1 cellular context compared by ENCODE assay signal in genomic region chr5:92942762-92943161, GRCh38.
A peak's percentile ranks its signal among the peaks of the same experiment; 100 is the strongest.
TF ChIP-seq lines count a peak whose summit lies in the region.

No MANE protein-coding gene starts in this region.

TF ChIP-seq in HepG2, 621 proteins besides CTCF, POLR2A, EP300 and RAD21 (continued from another document and continues in another):
- TF ChIP-seq THRA (CRISPR knock-in tag; IDR thresholded peaks at IDR 0.05; ENCODE audit: borderline replicate concordance) (no peak), UBTF (CRISPR knock-in tag; IDR thresholded peaks at IDR 0.05) (no peak), ZBTB37 (CRISPR knock-in tag; IDR thresholded peaks at IDR 0.05) (no peak), ZSCAN30 (CRISPR knock-in tag; IDR thresholded peaks at IDR 0.05) (no peak), ZNF598 (CRISPR knock-in tag; IDR thresholded peaks at IDR 0.05; ENCODE audit: borderline replicate concordance) (no peak), E2F2 (CRISPR knock-in tag; IDR thresholded peaks at IDR 0.05; ENCODE audit: borderline replicate concordance) (no peak), CCAR2 (optimal IDR thresholded peaks at IDR 0.05; ENCODE audit: low read depth, low read length) (no peak), HNRNPK (IDR thresholded peaks at IDR 0.05; ENCODE audit: low read depth, low read length, poor library complexity, severe bottlenecking) (no peak), ERF (CRISPR knock-in tag; IDR thresholded peaks at IDR 0.05) (0 out of 2 replicates have a peak, but pooled peaks have one; percentile 20), ZKSCAN5 (CRISPR knock-in tag; IDR thresholded peaks at IDR 0.05) (no peak), JUNB (CRISPR knock-in tag; IDR thresholded peaks at IDR 0.05; ENCODE audit: borderline replicate concordance) (no peak), ZNF124 (CRISPR knock-in tag; IDR thresholded peaks at IDR 0.05) (0 out of 2 replicates have a peak, but pooled peaks have one; percentile 36), SP4 (CRISPR knock-in tag; IDR thresholded peaks at IDR 0.05) (no peak), AHDC1 (CRISPR knock-in tag; IDR thresholded peaks at IDR 0.05; ENCODE audit: borderline replicate concordance) (peak; percentile 88; the same call in 1 of the 2 replicates), ZNF383 (CRISPR knock-in tag; IDR thresholded peaks at IDR 0.05; ENCODE audit: borderline replicate concordance) (no peak), MNT (IDR thresholded peaks at IDR 0.05) (no peak), ATF1 (CRISPR knock-in tag; IDR thresholded peaks at IDR 0.05) (no peak), PAWR (CRISPR knock-in tag; IDR thresholded peaks at IDR 0.05; ENCODE audit: borderline replicate concordance) (no peak), GTF2F1 (IDR thresholded peaks at IDR 0.05; ENCODE audit: low read length) (no peak), FOXC1 (CRISPR knock-in tag; IDR thresholded peaks at IDR 0.05; ENCODE audit: borderline replicate concordance) (no peak), MAFG (CRISPR knock-in tag; IDR thresholded peaks at IDR 0.05) (no peak), MATR3 (CRISPR knock-in tag; IDR thresholded peaks at IDR 0.05) (no peak), TARDBP (CRISPR knock-in tag; IDR thresholded peaks at IDR 0.05) (no peak), RFXAP (CRISPR knock-in tag; IDR thresholded peaks at IDR 0.05; ENCODE audit: borderline replicate concordance) (no peak), TRIM22 (IDR thresholded peaks at IDR 0.05) (no peak), DRAP1 (CRISPR knock-in tag; IDR thresholded peaks at IDR 0.05) (peak; percentile 65; the same call in 1 of the 2 replicates), ZNF431 (CRISPR knock-in tag; IDR thresholded peaks at IDR 0.05; ENCODE audit: borderline replicate concordance, low read depth) (no peak), ZNF609 (CRISPR knock-in tag; IDR thresholded peaks at IDR 0.05; ENCODE audit: borderline replicate concordance) (peak; percentile 47; the same call in 1 of the 2 replicates), NCOR1 (IDR thresholded peaks at IDR 0.05; ENCODE audit: borderline replicate concordance, low read length) (no peak; the same call in 1 of the 2 replicates), FOXK1 (CRISPR knock-in tag; IDR thresholded peaks at IDR 0.05; ENCODE audit: borderline replicate concordance, low read depth) (peak; percentile 54; the same call in 1 of the 2 replicates), YY1 (IDR thresholded peaks at IDR 0.05; ENCODE audit: insufficient read depth, insufficient replicate concordance, low read depth, low read length) (no peak), ZNF788 (CRISPR knock-in tag; IDR thresholded peaks at IDR 0.05; ENCODE audit: borderline replicate concordance) (no peak), SIX1 (CRISPR knock-in tag; IDR thresholded peaks at IDR 0.05; ENCODE audit: borderline replicate concordance) (peak; percentile 61; the same call in 1 of the 2 replicates), ZNF326 (CRISPR knock-in tag; IDR thresholded peaks at IDR 0.05; ENCODE audit: borderline replicate concordance) (no peak), ZNF331 (CRISPR knock-in tag; IDR thresholded peaks at IDR 0.05) (no peak; the same call in 1 of the 2 replicates), HIVEP1 (CRISPR knock-in tag; IDR thresholded peaks at IDR 0.05) (no peak)
